ENCODE assay signal across 26 cellular contexts in the genomic region with DNA sequence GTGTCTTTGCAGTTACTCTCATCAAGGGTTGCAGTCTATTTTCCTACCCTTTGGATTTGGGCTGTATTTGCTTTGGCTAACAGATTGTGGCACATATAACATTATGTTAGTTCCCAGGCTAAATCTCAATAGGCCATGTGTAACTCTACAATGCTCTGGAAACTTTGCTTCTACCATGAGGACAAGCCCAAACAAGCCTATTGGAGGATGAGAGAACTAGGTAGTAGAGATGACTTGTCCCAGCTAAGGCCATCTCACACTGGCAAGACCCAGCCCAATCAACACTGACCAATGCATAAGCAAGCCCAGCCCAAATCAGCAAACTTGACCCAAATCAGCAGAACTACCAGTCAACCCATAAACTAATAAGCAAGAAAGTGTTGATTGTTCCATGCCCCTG.
"Had no signal": no experiment of that assay in that cellular context is flagged by ENCODE, and none has a peak within 500 bp of the region (broad histone marks: within the 10 kb centered on the region; RNA-seq: fewer than 3 reads in every experiment).

No MANE protein-coding gene starts in this region.

- H3K36me3 ChIP-seq: esophagus muscularis mucosa, gastroesophageal sphincter, heart right ventricle had no signal

- DNase-seq: activated CD4-positive, alpha-beta memory T cell treated with anti-CD3 and anti-CD28 coated beads for 36 hours; activated CD4-positive, alpha-beta T cell treated with anti-CD3 and anti-CD28 coated beads for 36 hours; activated CD4-positive, alpha-beta T cell treated with anti-CD3 and anti-CD28 coated beads, Interleukin-2, amount 10 ng/mL, durations not matched to agents 24 days and 14 days; activated CD4-positive, CD25-positive, alpha-beta regulatory T cell; activated CD4-positive, CD25-positive, alpha-beta regulatory T cell treated with anti-CD3 and anti-CD28 coated beads, Interleukin-2, amount 50 U/mL, for 72 hours; activated CD8-positive, alpha-beta T cell treated with anti-CD3 and anti-CD28 coated beads, Interleukin-2, amount 10 ng/mL, durations not matched to agents 7 days and 5 days; activated effector memory CD4-positive, alpha-beta T cell treated with Interleukin-2 at 50 U/mL for 16 hours; activated gamma-delta T cell treated with Interleukin-2 at 50 U/mL for 16 hours; activated naive CD4-positive, alpha-beta T cell treated with anti-CD3 and anti-CD28 coated beads, Interleukin-2, amount 50 U/mL, for 16 hours; activated naive CD4-positive, alpha-beta T cell treated with Interleukin-2 at 50 U/mL for 16 hours; activated T-cell treated with anti-CD3 and anti-CD28 coated beads, Interleukin-2, amount 50 U/mL, for 4 hours; amniotic stem cell; anterior cingulate cortex; body of pancreas; dorsolateral prefrontal cortex; effector memory CD4-positive, alpha-beta T cell; endodermal cell; erythroblast; foreskin melanocyte; heart right ventricle; T-helper 1 cell; T-helper 2 cell had no signal

- H3K27ac ChIP-seq: body of pancreas, coronary artery, dorsolateral prefrontal cortex, esophagus muscularis mucosa, gastroesophageal sphincter, heart right ventricle had no signal

- H3K4me3 ChIP-seq: body of pancreas, coronary artery, dorsolateral prefrontal cortex, esophagus muscularis mucosa, gastroesophageal sphincter, heart right ventricle had no signal

- H3K9me3 ChIP-seq: body of pancreas had no signal

- H3K4me1 ChIP-seq: body of pancreas, esophagus muscularis mucosa, gastroesophageal sphincter, heart right ventricle had no signal

- ATAC-seq: activated CD4-positive, alpha-beta T cell treated with anti-CD3 and anti-CD28 coated beads for 36 hours; activated CD8-positive, alpha-beta T cell treated with anti-CD3 and anti-CD28 coated beads, Interleukin-2, amount 10 ng/mL, durations not matched to agents 7 days and 5 days; activated T-cell treated with anti-CD3 and anti-CD28 coated beads, Interleukin-2, amount 50 U/mL, for 4 hours; activated T-helper 17 cell treated with anti-CD3 and anti-CD28 coated beads, Interleukin-2, amount 50 U/mL, for 72 hours; body of pancreas; gastroesophageal sphincter; heart right ventricle had no signal

- H3K27me3 ChIP-seq: body of pancreas, dorsolateral prefrontal cortex, esophagus muscularis mucosa, heart right ventricle had no signal
